Comparison of ENCODE assay signal across 15 cellular contexts in genomic region chr3:195762249-195762585, GRCh38. TPM values are rescaled to one million over a fixed set of nuclear protein-coding genes. Genes with fewer than 3 reads are reported as not detected.
DNase-seq lines count a peak whose midpoint lies in the region; ATAC-seq and TF ChIP-seq lines count a peak whose summit lies in the region.
"Had no signal": no experiment of that assay in that cellular context is flagged by ENCODE, and none has a peak within 500 bp of the region (broad histone marks: within the 10 kb centered on the region; RNA-seq: fewer than 3 reads in every experiment).

No MANE protein-coding gene starts in this region.

- no peak overlapping the region for H2BK12ac ChIP-seq in mesenchymal stem cell (ENCODE audit: low read length in 2 of 2)

- no peaks in the 10 kb centered on the region for H3K36me3 Mint-ChIP-seq in GM23338 (ENCODE audit: low read depth)

- no peak overlapping the region for H3K27ac Mint-ChIP-seq in GM23338
- H3K27ac Mint-ChIP-seq: CD4-positive, alpha-beta T cell; H9 had no signal

- H2AFZ ChIP-seq in GM23338 (no peak overlapping the region), mesenchymal stem cell (ENCODE audit: low read depth, low read length) (no peak overlapping the region)
- H2AFZ ChIP-seq: GM23248 had no signal

- no peak overlapping the region for H2AK5ac ChIP-seq in mesenchymal stem cell (ENCODE audit: low read length, severe bottlenecking)

- ATAC-seq in Right ventricle myocardium inferior: no peak
- peak; percentile 41; the same call in 1 of the 3 replicates for ATAC-seq in GM23338
- ATAC-seq in GM19467 (IDR thresholded peaks at IDR 0.05; ENCODE audit: unreplicated experiment): no peak
- ATAC-seq in GM18868 (IDR thresholded peaks at IDR 0.05; ENCODE audit: unreplicated experiment): no peak

- H3F3A ChIP-seq in GM23338 (replicated peaks; ENCODE audit: low read depth): no peaks in the 10 kb centered on the region

- peak overlapping the region; percentile 59 for H4K91ac ChIP-seq in mesenchymal stem cell (ENCODE audit: low read length)

- H2BK120ac ChIP-seq in mesenchymal stem cell (ENCODE audit: low read depth, low read length): no peak overlapping the region

- H3K4me1 Mint-ChIP-seq in GM23338: peaks cover under 1% of the 10 kb centered on the region

- peaks cover 2% of the 10 kb centered on the region; the same call in 1 of the 3 replicates for H3K9me3 Mint-ChIP-seq in GM23338
- H3K9me3 Mint-ChIP-seq: CD4-positive, alpha-beta T cell had no signal

- no peaks in the 10 kb centered on the region for H3K9me2 ChIP-seq in GM23338 (ENCODE audit: insufficient read depth)

- no peaks in the 10 kb centered on the region for H3K9me3 ChIP-seq in mesenchymal stem cell (ENCODE audit: control insufficient read depth, low read length)

- H3K27me3 ChIP-seq in GM23338 (ENCODE audit: insufficient read depth): no peaks in the 10 kb centered on the region
- H3K27me3 ChIP-seq in mesenchymal stem cell (ENCODE audit: control insufficient read depth in 1 of 2, insufficient read depth in 1 of 2, low read length in 2 of 2): peaks cover 15 to 71% of the 10 kb centered on the region in 2 experiments

- H3K14ac ChIP-seq in mesenchymal stem cell (ENCODE audit: low read length in 2 of 2): peak overlapping the region in 1 of 2 experiments; percentile 32

- no peaks in the 10 kb centered on the region for H3K79me2 ChIP-seq in GM23338 (replicated peaks; ENCODE audit: insufficient read depth)

- TF ChIP-seq CTCF in GM23338 (conservative IDR thresholded peaks at IDR 0.05; ENCODE audit: low read depth in 2 of 2): no peak

- H3K18ac ChIP-seq in mesenchymal stem cell (ENCODE audit: low read depth in 1 of 2, low read length in 2 of 2): no peak overlapping the region

- no peak overlapping the region for H3K9ac ChIP-seq in mesenchymal stem cell (ENCODE audit: low read length)
- H3K9ac ChIP-seq: GM23248 had no signal

- no peaks in the 10 kb centered on the region for H4K20me1 ChIP-seq in GM23338 (replicated peaks; ENCODE audit: insufficient read depth)

- intact Hi-C loops in cardiac septum (cut with DNase I): no loop called here
- intact Hi-C loops in Right ventricle myocardium inferior (cut with DNase I): no loop called here

- H3K4me1 ChIP-seq in GM23338 (ENCODE audit: insufficient read depth) (no peaks in the 10 kb centered on the region), mesenchymal stem cell (ENCODE audit: control insufficient read depth, insufficient read depth, low read depth, low read length) (peaks cover 2% of the 10 kb centered on the region)

- H3K27ac ChIP-seq in GM23338 (ENCODE audit: low read depth): no peak overlapping the region
- H3K27ac ChIP-seq in mesenchymal stem cell (ENCODE audit: low read length, poor library complexity, severe bottlenecking): no peak overlapping the region
- H3K27ac ChIP-seq: GM23248 had no signal

- no peak overlapping the region for H3K4ac ChIP-seq in mesenchymal stem cell (ENCODE audit: low read depth in 1 of 2, low read length in 2 of 2)

- no peak overlapping the region for H3K23ac ChIP-seq in mesenchymal stem cell (ENCODE audit: low read length in 2 of 2)

- H3K4me3 Mint-ChIP-seq in GM23338: no peak overlapping the region
- H3K4me3 Mint-ChIP-seq: CD4-positive, alpha-beta T cell; H9 had no signal

- no peak overlapping the region for H3K4me3 ChIP-seq in GM23338
- no peak overlapping the region for H3K4me3 ChIP-seq in mesenchymal stem cell (ENCODE audit: insufficient read depth in 1 of 2, low read depth in 1 of 2, low read length in 2 of 2)
- H3K4me3 ChIP-seq: GM23248 had no signal

- peaks cover 2% of the 10 kb centered on the region for H3K27me3 Mint-ChIP-seq in GM23338 (ENCODE audit: insufficient read depth, low read depth, poor library complexity)

- DNase-seq in cardiac septum (ENCODE audit: low spot score) (peak; percentile 60), Right ventricle myocardium inferior (ENCODE audit: missing footprints) (no peak), GM23338 (ENCODE audit: low spot score) (no peak), mesenchymal stem cell (no peak), hepatic stellate cell (ENCODE audit: low spot score) (no peak)
- DNase-seq: AML-193; C1 segment of cervical spinal cord; CD4-positive, alpha-beta T cell; GDM1; GM23248; H9; IMR-90 had no signal

- no peaks in the 10 kb centered on the region for H3K79me1 ChIP-seq in mesenchymal stem cell (replicated peaks; ENCODE audit: low read length, poor library complexity, severe bottlenecking)

- H2BK5ac ChIP-seq in mesenchymal stem cell (ENCODE audit: low read depth, low read length, poor library complexity, severe bottlenecking): no peak overlapping the region

- H3K4me2 ChIP-seq in GM23338 (no peak overlapping the region), mesenchymal stem cell (ENCODE audit: low read length, poor library complexity, severe bottlenecking) (no peak overlapping the region)

- WGBS in mesenchymal stem cell: 96% methylated on average over 20 of the region's 36 CpGs

- no peak overlapping the region for H4K8ac ChIP-seq in mesenchymal stem cell (ENCODE audit: low read length)

- no peak overlapping the region for H2BK15ac ChIP-seq in mesenchymal stem cell (ENCODE audit: low read depth, poor library complexity, severe bottlenecking)

- no peaks in the 10 kb centered on the region for H3K36me3 ChIP-seq in GM23338 (ENCODE audit: insufficient read depth)
- H3K36me3 ChIP-seq in mesenchymal stem cell (ENCODE audit: control insufficient read depth in 1 of 2, insufficient read depth in 2 of 2, low read depth in 1 of 2, low read length in 2 of 2): no peaks in the 10 kb centered on the region

TF ChIP-seq in GM23338, 12 proteins besides CTCF, POLR2A, EP300 and RAD21:
- TF ChIP-seq EZH2 (IDR thresholded peaks at IDR 0.05; ENCODE audit: low read depth, unreplicated experiment) (no peak), POLR2AphosphoS5 (IDR thresholded peaks at IDR 0.05; ENCODE audit: low read depth) (no peak), JUNB (IDR thresholded peaks at IDR 0.05; ENCODE audit: unreplicated experiment) (no peak), ZNF331 (CRISPR knock-in tag; IDR thresholded peaks at IDR 0.05; ENCODE audit: low read depth) (no peak), NANOG (IDR thresholded peaks at IDR 0.05; ENCODE audit: borderline replicate concordance) (no peak), CREB1 (CRISPR knock-in tag; IDR thresholded peaks at IDR 0.05; ENCODE audit: low read depth) (no peak), REST (IDR thresholded peaks at IDR 0.05; ENCODE audit: unreplicated experiment) (no peak), ZNF114 (CRISPR knock-in tag; IDR thresholded peaks at IDR 0.05) (no peak), STAT1 (IDR thresholded peaks at IDR 0.05; ENCODE audit: unreplicated experiment) (no peak)
TF ChIP-seq in GM23338: peak in this region for 0.

RNA-seq across cellular contexts. Expression of gene MUC20, which starts 41.4 kb away (rescaled TPM):
- total RNA-seq in cardiac septum: 6.5 TPM
- 4.6 TPM for total RNA-seq in Right ventricle myocardium inferior
- 0.12 TPM in 1 of 2 replicates, not detected in the other for total RNA-seq in GM23338 (2014; rRNA removed; shearing (Covaris generic))
- polyA plus RNA-seq in GM23338 (2016; fragmentation: Nextera tagmentation; extraction: Ambion mirVana): 0.29 TPM in 1 of 2 replicates, not detected in the other
- polyA plus RNA-seq in mesenchymal stem cell (2013, experiment 1 of 2): 0.35 TPM
- 0.30 TPM for polyA plus RNA-seq in mesenchymal stem cell (2013, experiment 2 of 2)
- total RNA-seq: GM23248, H9, IMR-90 had no signal
- polyA plus RNA-seq: GM23248 had no signal

RNA-seq across cellular contexts. Expression of gene MUC4, which starts 49.5 kb away (rescaled TPM):
- total RNA-seq in cardiac septum (0.03 TPM), Right ventricle myocardium inferior (not detected)
- 1.3 and 1.6 TPM in 2 replicates for total RNA-seq in GM23338 (2014; rRNA removed; shearing (Covaris generic))
- polyA plus RNA-seq in GM23338 (2016; fragmentation: Nextera tagmentation; extraction: Ambion mirVana): 0.80 and 1.3 TPM in 2 replicates
- polyA plus RNA-seq in mesenchymal stem cell (2013, experiment 1 of 2): not detected
- polyA plus RNA-seq in mesenchymal stem cell (2013, experiment 2 of 2): not detected
- total RNA-seq: CD4-positive, alpha-beta T cell; GM23248; HT-29; IMR-90 had no signal
- polyA plus RNA-seq: GM23248, IMR-90 had no signal
